30 cellular contexts compared by ENCODE assay signal in the genomic region with DNA sequence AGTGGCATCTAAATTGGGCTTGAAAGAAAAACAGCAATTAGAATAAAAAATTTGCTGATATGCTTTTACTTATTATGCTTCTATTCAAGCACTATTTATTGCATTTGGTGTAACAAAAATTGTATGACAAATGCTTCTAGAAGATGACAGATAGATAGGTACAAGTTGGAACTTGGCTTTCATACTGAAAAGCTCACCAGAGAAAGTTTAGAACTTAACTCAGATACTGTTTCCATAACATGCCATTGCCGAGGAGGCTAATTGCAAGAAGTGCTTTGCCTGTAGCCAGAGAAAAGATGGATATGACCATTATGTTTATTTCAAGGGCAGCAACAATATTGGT.
"Had no signal": no experiment of that assay in that cellular context is flagged by ENCODE, and none has a peak within 500 bp of the region (broad histone marks: within the 10 kb centered on the region; RNA-seq: fewer than 3 reads in every experiment).

No MANE protein-coding gene starts in this region.

- H3K36me3 ChIP-seq: adrenal gland, esophagus squamous epithelium had no signal

- H3K4me3 Mint-ChIP-seq: activated CD4-positive, alpha-beta memory T cell treated with anti-CD3 and anti-CD28 coated beads for 36 hours; activated CD4-positive, alpha-beta T cell treated with anti-CD3 and anti-CD28 coated beads for 36 hours; activated CD4-positive, alpha-beta T cell treated with anti-CD3 and anti-CD28 coated beads, Interleukin-2, amount 10 ng/mL, durations not matched to agents 24 days and 14 days; activated CD8-positive, alpha-beta memory T cell treated with anti-CD3 and anti-CD28 coated beads, Interleukin-2, amount 10 ng/mL, durations not matched to agents 7 days and 5 days; activated CD8-positive, alpha-beta T cell treated with anti-CD3 and anti-CD28 coated beads, Interleukin-2, amount 10 ng/mL, durations not matched to agents 7 days and 5 days; activated naive CD4-positive, alpha-beta T cell treated with anti-CD3 and anti-CD28 coated beads for 36 hours; activated naive CD4-positive, alpha-beta T cell treated with anti-CD3 and anti-CD28 coated beads, Interleukin-2, amount 50 U/mL, for 24 hours; activated naive CD8-positive, alpha-beta T cell treated with anti-CD3 and anti-CD28 coated beads for 36 hours; activated naive CD8-positive, alpha-beta T cell treated with anti-CD3 and anti-CD28 coated beads, Interleukin-2, amount 50 U/mL, for 24 hours; activated T-helper 1 cell treated with anti-CD3 and anti-CD28 coated beads, Interleukin-12 subunit alpha, Interleukin-12 subunit beta, Interleukin-2, Interleukin-4 antibody, amounts not matched to agents 30 ng/mL and 10 ng/mL and 1 ng/mL, durations not matched to agents 14 hours and 24 hours and 36 hours; central memory CD8-positive, alpha-beta T cell; dendritic cell treated with granulocyte-macrophage colony-stimulating factor and Interleukin-4, amounts not matched to agents 40 ng/mL and 50 ng/mL, for 4 days; endodermal cell had no signal

- H3K27ac Mint-ChIP-seq: activated CD4-positive, alpha-beta memory T cell treated with anti-CD3 and anti-CD28 coated beads for 36 hours; activated CD4-positive, alpha-beta T cell treated with anti-CD3 and anti-CD28 coated beads for 36 hours; activated CD4-positive, alpha-beta T cell treated with anti-CD3 and anti-CD28 coated beads, Interleukin-2, amount 10 ng/mL, durations not matched to agents 24 days and 14 days; activated CD8-positive, alpha-beta memory T cell treated with anti-CD3 and anti-CD28 coated beads, Interleukin-2, amount 10 ng/mL, durations not matched to agents 7 days and 5 days; activated CD8-positive, alpha-beta T cell treated with anti-CD3 and anti-CD28 coated beads, Interleukin-2, amount 10 ng/mL, durations not matched to agents 7 days and 5 days; activated naive CD4-positive, alpha-beta T cell treated with anti-CD3 and anti-CD28 coated beads for 36 hours; activated naive CD4-positive, alpha-beta T cell treated with anti-CD3 and anti-CD28 coated beads, Interleukin-2, amount 50 U/mL, for 24 hours; activated naive CD8-positive, alpha-beta T cell treated with anti-CD3 and anti-CD28 coated beads for 36 hours; activated naive CD8-positive, alpha-beta T cell treated with anti-CD3 and anti-CD28 coated beads, Interleukin-2, amount 50 U/mL, for 24 hours; activated T-helper 1 cell treated with anti-CD3 and anti-CD28 coated beads, Interleukin-12 subunit alpha, Interleukin-12 subunit beta, Interleukin-2, Interleukin-4 antibody, amounts not matched to agents 30 ng/mL and 10 ng/mL and 1 ng/mL, durations not matched to agents 14 hours and 24 hours and 36 hours; activated T-helper 2 cell treated with anti-CD3 and anti-CD28 coated beads, Interferon-gamma antibody, Interleukin-2, Interleukin-4, amounts not matched to agents 10 μg/mL and 5 μg/mL and 100 μg/mL, durations not matched to agents 14 hours and 24 hours and 36 hours; dendritic cell treated with granulocyte-macrophage colony-stimulating factor and Interleukin-4, amounts not matched to agents 40 ng/mL and 50 ng/mL, for 4 days; endodermal cell had no signal

- H3K9me3 Mint-ChIP-seq: central memory CD8-positive, alpha-beta T cell had no signal

- H3K9me3 ChIP-seq: adrenal gland, body of pancreas, esophagus squamous epithelium had no signal

- H3K27ac ChIP-seq: adrenal gland, body of pancreas, coronary artery, dorsolateral prefrontal cortex, esophagus squamous epithelium had no signal

- H3K27me3 ChIP-seq: adrenal gland, body of pancreas, esophagus squamous epithelium had no signal

- H3K27me3 Mint-ChIP-seq: activated CD4-positive, alpha-beta memory T cell treated with anti-CD3 and anti-CD28 coated beads for 36 hours; activated CD4-positive, alpha-beta T cell treated with anti-CD3 and anti-CD28 coated beads for 36 hours; activated naive CD4-positive, alpha-beta T cell treated with anti-CD3 and anti-CD28 coated beads, Interleukin-2, amount 50 U/mL, for 24 hours; activated naive CD8-positive, alpha-beta T cell treated with anti-CD3 and anti-CD28 coated beads for 36 hours; activated naive CD8-positive, alpha-beta T cell treated with anti-CD3 and anti-CD28 coated beads, Interleukin-2, amount 50 U/mL, for 24 hours; central memory CD8-positive, alpha-beta T cell had no signal

- H3K36me3 Mint-ChIP-seq: activated CD4-positive, alpha-beta memory T cell treated with anti-CD3 and anti-CD28 coated beads for 36 hours; activated naive CD4-positive, alpha-beta T cell treated with anti-CD3 and anti-CD28 coated beads, Interleukin-2, amount 50 U/mL, for 24 hours had no signal

- DNase-seq: activated CD4-positive, alpha-beta memory T cell treated with anti-CD3 and anti-CD28 coated beads for 36 hours; activated CD4-positive, alpha-beta T cell treated with anti-CD3 and anti-CD28 coated beads for 36 hours; activated CD4-positive, alpha-beta T cell treated with anti-CD3 and anti-CD28 coated beads, Interleukin-2, amount 10 ng/mL, durations not matched to agents 24 days and 14 days; activated CD4-positive, CD25-positive, alpha-beta regulatory T cell; activated CD4-positive, CD25-positive, alpha-beta regulatory T cell treated with anti-CD3 and anti-CD28 coated beads, Interleukin-2, amount 50 U/mL, for 72 hours; activated CD8-positive, alpha-beta memory T cell treated with anti-CD3 and anti-CD28 coated beads, Interleukin-2, amount 10 ng/mL, durations not matched to agents 7 days and 5 days; activated CD8-positive, alpha-beta memory T cell treated with anti-CD3 and anti-CD28 coated beads, Interleukin-2, amount 50 U/mL, for 4 hours; activated CD8-positive, alpha-beta T cell treated with anti-CD3 and anti-CD28 coated beads, Interleukin-2, amount 10 ng/mL, durations not matched to agents 7 days and 5 days; activated effector memory CD4-positive, alpha-beta T cell treated with anti-CD3 and anti-CD28 coated beads, Interleukin-2, amount 50 U/mL, for 16 hours; activated naive CD4-positive, alpha-beta T cell treated with anti-CD3 and anti-CD28 coated beads for 36 hours; activated naive CD8-positive, alpha-beta T cell treated with anti-CD3 and anti-CD28 coated beads for 36 hours; activated naive CD8-positive, alpha-beta T cell treated with anti-CD3 and anti-CD28 coated beads, Interleukin-2, amount 50 U/mL, for 24 hours; activated T-cell treated with anti-CD3 and anti-CD28 coated beads, Interleukin-2, amount 50 U/mL, for 1 hour; activated T-cell treated with anti-CD3 and anti-CD28 coated beads, Interleukin-2, amount 50 U/mL, for 48 hours; adrenal gland; amygdala; aorta; body of pancreas; dorsolateral prefrontal cortex; effector memory CD4-positive, alpha-beta T cell; endodermal cell; esophagus squamous epithelium; head of caudate nucleus had no signal

- H3K4me3 ChIP-seq: adrenal gland, body of pancreas, coronary artery, dorsolateral prefrontal cortex, esophagus squamous epithelium had no signal

- ATAC-seq: activated CD8-positive, alpha-beta memory T cell treated with anti-CD3 and anti-CD28 coated beads, Interleukin-2, amount 10 ng/mL, durations not matched to agents 7 days and 5 days; activated CD8-positive, alpha-beta T cell treated with anti-CD3 and anti-CD28 coated beads, Interleukin-2, amount 10 ng/mL, durations not matched to agents 7 days and 5 days; activated naive CD8-positive, alpha-beta T cell treated with anti-CD3 and anti-CD28 coated beads, Interleukin-2, amount 50 U/mL, for 24 hours; body of pancreas had no signal

- FAIRE-seq: frontal cortex had no signal
